In the genomic region with DNA sequence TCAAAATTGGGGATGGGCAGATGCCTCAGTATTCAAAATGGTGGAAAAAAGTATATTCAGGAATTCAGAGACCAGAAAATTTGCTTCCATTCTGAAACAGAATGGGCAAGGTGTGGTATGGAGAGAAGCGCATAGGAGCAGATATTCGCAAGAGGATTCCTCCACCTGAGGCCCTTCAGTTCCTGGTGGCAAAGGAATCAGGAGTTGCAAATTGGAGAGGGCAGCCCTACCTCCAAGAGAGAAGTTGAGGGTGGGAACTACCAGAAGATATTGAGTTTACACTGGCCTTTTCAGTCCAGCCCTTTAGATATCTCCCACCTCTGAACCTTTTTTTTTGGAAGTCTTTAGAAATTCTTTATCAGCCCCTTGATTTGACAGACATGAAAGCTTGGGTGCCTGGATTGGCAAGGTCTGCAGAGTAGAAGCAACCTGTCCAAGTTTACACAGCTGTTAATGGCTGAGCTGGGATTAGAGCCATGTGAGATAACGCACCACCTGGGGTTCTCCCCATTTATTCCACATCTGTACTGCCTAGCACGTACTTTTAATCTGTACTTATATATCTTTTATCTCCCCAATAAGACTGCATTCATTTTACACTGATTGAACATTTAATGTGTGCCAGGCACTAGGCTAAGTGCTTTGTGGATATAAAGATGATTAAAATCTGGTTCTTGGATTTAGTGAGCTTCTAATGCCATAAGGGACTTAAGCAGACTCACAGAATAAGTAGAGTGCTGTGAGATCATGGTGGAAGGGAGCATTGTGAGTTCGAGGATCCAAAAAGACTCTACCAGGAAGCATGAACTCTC, we compare ENCODE assay signal across 27 cellular contexts.
DNase-seq lines count a peak whose midpoint lies in the region; ATAC-seq, FAIRE-seq and TF ChIP-seq lines count a peak whose summit lies in the region.
"Had no signal": no experiment of that assay in that cellular context is flagged by ENCODE, and none has a peak within 500 bp of the region (broad histone marks: within the 10 kb centered on the region; RNA-seq: fewer than 3 reads in every experiment).

No MANE protein-coding gene starts in this region.

- no peaks in the 10 kb centered on the region for H3K9me3 Mint-ChIP-seq in natural killer cell
- H3K9me3 Mint-ChIP-seq: activated CD8-positive, alpha-beta T cell treated with anti-CD3 and anti-CD28 coated beads for 36 hours; activated T-helper 17 cell treated with anti-CD3 and anti-CD28 coated beads, Interleukin-2, amount 50 U/mL, for 72 hours; T-helper 1 cell treated with Interleukin-12 subunit alpha and Interleukin-12 subunit beta and Interleukin-4 antibody, amounts not matched to agents 30 μg/mL and 1 μg/mL, for 36 hours had no signal

- TF ChIP-seq EP300 in SK-N-SH (IDR thresholded peaks at IDR 0.05; ENCODE audit: borderline replicate concordance in 1 of 2, low read depth in 1 of 2, low read length in 1 of 2): peak in 1 of 2 experiments; percentile 47; a peak in 1 of 4 replicates

- H3K27ac ChIP-seq in SK-N-SH (ENCODE audit: low read depth in 2 of 2, low read length in 1 of 2) (peak overlapping the region; percentile 47 to 78; a peak in 3 of 4 replicates), pancreas (no peak overlapping the region)
- H3K27ac ChIP-seq: cardiac muscle cell, psoas muscle, thoracic aorta, uterus had no signal

- peaks cover 9 to 24% of the 10 kb centered on the region in 2 donors for H3K27me3 Mint-ChIP-seq in natural killer cell (ENCODE audit: low read depth in 2 of 2)
- H3K27me3 Mint-ChIP-seq: CD4-positive, CD25-positive, alpha-beta regulatory T cell had no signal

- no peak for TF ChIP-seq RAD21 in SK-N-SH (IDR thresholded peaks at IDR 0.05; ENCODE audit: low read length)

- H3K4me1 Mint-ChIP-seq in natural killer cell: no peaks in the 10 kb centered on the region
- H3K4me1 Mint-ChIP-seq: activated T-helper 17 cell treated with anti-CD3 and anti-CD28 coated beads, Interleukin-2, amount 50 U/mL, for 72 hours; CD4-positive, CD25-positive, alpha-beta regulatory T cell had no signal

- WGBS in SK-N-SH (ENCODE audit: low lambda C conversion rate): 79% methylated on average over 5 of the region's 5 CpGs
- 39 to 44% methylated on average over 5 of the region's 5 CpGs for WGBS in pancreas, 2 donors

- no peak overlapping the region for H3K4me3 Mint-ChIP-seq in natural killer cell
- H3K4me3 Mint-ChIP-seq: activated CD8-positive, alpha-beta T cell treated with anti-CD3 and anti-CD28 coated beads for 36 hours; activated T-helper 17 cell treated with anti-CD3 and anti-CD28 coated beads, Interleukin-2, amount 50 U/mL, for 72 hours; CD4-positive, CD25-positive, alpha-beta regulatory T cell; T-helper 1 cell treated with Interleukin-12 subunit alpha and Interleukin-12 subunit beta and Interleukin-4 antibody, amounts not matched to agents 30 μg/mL and 1 μg/mL, for 36 hours had no signal

- no peak overlapping the region for H3K27ac Mint-ChIP-seq in natural killer cell
- H3K27ac Mint-ChIP-seq: activated CD8-positive, alpha-beta T cell treated with anti-CD3 and anti-CD28 coated beads for 36 hours; activated T-helper 17 cell treated with anti-CD3 and anti-CD28 coated beads, Interleukin-2, amount 50 U/mL, for 72 hours; CD4-positive, CD25-positive, alpha-beta regulatory T cell; T-helper 1 cell treated with Interleukin-12 subunit alpha and Interleukin-12 subunit beta and Interleukin-4 antibody, amounts not matched to agents 30 μg/mL and 1 μg/mL, for 36 hours had no signal

- no peak for FAIRE-seq in pancreas (lab: Jason Lieb, UNC)

- H3F3A ChIP-seq in SK-N-SH (replicated peaks; ENCODE audit: insufficient read depth): peaks cover 18% of the 10 kb centered on the region

- H2AFZ ChIP-seq in SK-N-SH (ENCODE audit: low read depth): no peak overlapping the region

- H3K36me3 ChIP-seq in SK-N-SH (replicated peaks in 1 of 2; ENCODE audit: control insufficient read depth in 1 of 2, insufficient read depth in 2 of 2, low read length in 1 of 2) (no peaks in the 10 kb centered on the region), pancreas (no peaks in the 10 kb centered on the region)
- H3K36me3 ChIP-seq: cardiac muscle cell, thoracic aorta, uterus had no signal

- H3K4me1 ChIP-seq in SK-N-SH (ENCODE audit: control insufficient read depth in 1 of 2, insufficient read depth in 2 of 2, low read depth in 1 of 2, low read length in 1 of 2) (peaks cover 8 to 16% of the 10 kb centered on the region in 2 experiments; a peak in 3 of 4 replicates), pancreas (peaks cover 0 to 12% (median 0%) of the 10 kb centered on the region in 3 donors)
- H3K4me1 ChIP-seq: psoas muscle, uterus had no signal

- POLR2A ChIA-PET in SK-N-SH (lab: Yijun Ruan, JAX): no interaction called here

- CTCF ChIA-PET in SK-N-SH (lab: Yijun Ruan, JAX): interaction anchor here (0.5 to 1.4 kb wide), 2 partner anchors 30 to 114 kb away, joined by 3 read pairs; no protein-coding TSS in a partner anchor

- peaks cover 4% of the 10 kb centered on the region; the same call in 1 of the 2 replicates for H3K9me3 ChIP-seq in SK-N-SH
- no peaks in the 10 kb centered on the region for H3K9me3 ChIP-seq in pancreas
- H3K9me3 ChIP-seq: psoas muscle, thoracic aorta, uterus had no signal

- DNase-seq in NCI-H2171 treated with DMSO at 0.1 percent for 48 hours (lab: John Stamatoyannopoulos, UW): peak; percentile 18
- DNase-seq in NCI-H2171 (lab: John Stamatoyannopoulos, UW): no peak
- peak; percentile 48 for DNase-seq in NCI-H1092 (lab: John Stamatoyannopoulos, UW)
- no peak for DNase-seq in SK-N-SH
- DNase-seq in pancreas: peak in 4 of 6 donors; percentile 32 to 70 (median 55)
- no peak for DNase-seq in NCI-H2196 (lab: John Stamatoyannopoulos, UW; ENCODE audit: unreplicated experiment)
- no peak for DNase-seq in NK-92 treated with Interleukin-12 subunit alpha and Interleukin-12 subunit beta, amount 100 ng/mL, for 24 hours (lab: John Stamatoyannopoulos, UW)
- no peak for DNase-seq in natural killer cell
- DNase-seq: 8988T; activated CD4-positive, CD25-positive, alpha-beta regulatory T cell treated with anti-CD3 and anti-CD28 coated beads, Interleukin-2, amount 50 U/mL, for 72 hours; activated CD8-positive, alpha-beta T cell treated with anti-CD3 and anti-CD28 coated beads for 36 hours; activated naive CD4-positive, alpha-beta T cell treated with anti-CD3 and anti-CD28 coated beads, Interleukin-2, amount 50 U/mL, for 16 hours; amygdala; CD4-positive, CD25-positive, alpha-beta regulatory T cell; dermis blood vessel endothelial cell; DMS79 treated with DMSO at 0.1 percent for 48 hours; H7; mesendoderm; NCI-H510A; psoas muscle; RPMI8226; stimulated activated naive CD4-positive, alpha-beta T cell treated with Interleukin-2 at 50 U/mL for 16 hours; uterus had no signal

- intact Hi-C loops in pancreas (cut with DNase I) (no loop called here), natural killer cell (cut with micrococcal nuclease) (no loop called here)

- H4K20me1 ChIP-seq in SK-N-SH (ENCODE audit: insufficient read depth): no peaks in the 10 kb centered on the region

- H3K79me2 ChIP-seq in SK-N-SH (ENCODE audit: insufficient read depth): no peaks in the 10 kb centered on the region

- H3K4me2 ChIP-seq in SK-N-SH: no peak overlapping the region

- TF ChIP-seq CTCF in SK-N-SH (IDR thresholded peaks at IDR 0.05): no peak
- no peak for TF ChIP-seq CTCF in pancreas (IDR thresholded peaks at IDR 0.05)
- TF ChIP-seq CTCF in natural killer cell (IDR thresholded peaks at IDR 0.05): no peak

- H3K4me3 ChIP-seq in SK-N-SH (ENCODE audit: low read depth in 2 of 2, low read length in 1 of 2) (no peak overlapping the region), pancreas (no peak overlapping the region)
- H3K4me3 ChIP-seq: cardiac muscle cell, psoas muscle, thoracic aorta, uterus had no signal

- H3K36me3 Mint-ChIP-seq in natural killer cell: no peaks in the 10 kb centered on the region
- H3K36me3 Mint-ChIP-seq: CD4-positive, CD25-positive, alpha-beta regulatory T cell had no signal

- H3K9me2 ChIP-seq in SK-N-SH: no peaks in the 10 kb centered on the region

- ATAC-seq in pancreas: peak; percentile 93 to 98 (median 95)
- no peak for ATAC-seq in natural killer cell
- ATAC-seq: activated CD8-positive, alpha-beta T cell treated with anti-CD3 and anti-CD28 coated beads for 36 hours; activated T-helper 17 cell treated with anti-CD3 and anti-CD28 coated beads, Interleukin-2, amount 50 U/mL, for 72 hours; psoas muscle had no signal

- H3K9ac ChIP-seq in SK-N-SH: peak overlapping the region; percentile 36; the same call in 1 of the 2 replicates

- H3K27me3 ChIP-seq in SK-N-SH (ENCODE audit: insufficient read depth) (no peaks in the 10 kb centered on the region), pancreas (no peaks in the 10 kb centered on the region)
- H3K27me3 ChIP-seq: cardiac muscle cell, uterus had no signal

TF ChIP-seq in SK-N-SH, 30 proteins besides CTCF, POLR2A, EP300 and RAD21:
- TF ChIP-seq, protein P1, sequence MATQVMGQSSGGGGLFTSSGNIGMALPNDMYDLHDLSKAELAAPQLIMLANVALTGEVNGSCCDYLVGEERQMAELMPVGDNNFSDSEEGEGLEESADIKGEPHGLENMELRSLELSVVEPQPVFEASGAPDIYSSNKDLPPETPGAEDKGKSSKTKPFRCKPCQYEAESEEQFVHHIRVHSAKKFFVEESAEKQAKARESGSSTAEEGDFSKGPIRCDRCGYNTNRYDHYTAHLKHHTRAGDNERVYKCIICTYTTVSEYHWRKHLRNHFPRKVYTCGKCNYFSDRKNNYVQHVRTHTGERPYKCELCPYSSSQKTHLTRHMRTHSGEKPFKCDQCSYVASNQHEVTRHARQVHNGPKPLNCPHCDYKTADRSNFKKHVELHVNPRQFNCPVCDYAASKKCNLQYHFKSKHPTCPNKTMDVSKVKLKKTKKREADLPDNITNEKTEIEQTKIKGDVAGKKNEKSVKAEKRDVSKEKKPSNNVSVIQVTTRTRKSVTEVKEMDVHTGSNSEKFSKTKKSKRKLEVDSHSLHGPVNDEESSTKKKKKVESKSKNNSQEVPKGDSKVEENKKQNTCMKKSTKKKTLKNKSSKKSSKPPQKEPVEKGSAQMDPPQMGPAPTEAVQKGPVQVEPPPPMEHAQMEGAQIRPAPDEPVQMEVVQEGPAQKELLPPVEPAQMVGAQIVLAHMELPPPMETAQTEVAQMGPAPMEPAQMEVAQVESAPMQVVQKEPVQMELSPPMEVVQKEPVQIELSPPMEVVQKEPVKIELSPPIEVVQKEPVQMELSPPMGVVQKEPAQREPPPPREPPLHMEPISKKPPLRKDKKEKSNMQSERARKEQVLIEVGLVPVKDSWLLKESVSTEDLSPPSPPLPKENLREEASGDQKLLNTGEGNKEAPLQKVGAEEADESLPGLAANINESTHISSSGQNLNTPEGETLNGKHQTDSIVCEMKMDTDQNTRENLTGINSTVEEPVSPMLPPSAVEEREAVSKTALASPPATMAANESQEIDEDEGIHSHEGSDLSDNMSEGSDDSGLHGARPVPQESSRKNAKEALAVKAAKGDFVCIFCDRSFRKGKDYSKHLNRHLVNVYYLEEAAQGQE (IDR thresholded peaks at IDR 0.05; ENCODE audit: low read depth, low read length): no peak
- peak; percentile 72 for TF ChIP-seq GATA2 (CRISPR knock-in tag; IDR thresholded peaks at IDR 0.05)

Comparison
In these comparisons a context has a peak if more than half of its experiments do, and no peak if none do; other contexts are left out.
1. DNase-seq: peak in NCI-H2171 treated with DMSO at 0.1 percent for 48 hours (single experiment), NCI-H1092 (single experiment) and pancreas (4 of 6); none in NCI-H2171 (single experiment), SK-N-SH (single experiment), NCI-H2196 (single experiment), NK-92 treated with Interleukin-12 subunit alpha and Interleukin-12 subunit beta, amount 100 ng/mL, for 24 hours (single experiment) and natural killer cell (single experiment).
2. H3K27ac ChIP-seq: peak in SK-N-SH (2 of 2); none in pancreas (0 of 4).
3. ATAC-seq: peak in pancreas (4 of 4); none in natural killer cell (0 of 3).